1 cellular context compared by ENCODE assay signal in the genomic region with DNA sequence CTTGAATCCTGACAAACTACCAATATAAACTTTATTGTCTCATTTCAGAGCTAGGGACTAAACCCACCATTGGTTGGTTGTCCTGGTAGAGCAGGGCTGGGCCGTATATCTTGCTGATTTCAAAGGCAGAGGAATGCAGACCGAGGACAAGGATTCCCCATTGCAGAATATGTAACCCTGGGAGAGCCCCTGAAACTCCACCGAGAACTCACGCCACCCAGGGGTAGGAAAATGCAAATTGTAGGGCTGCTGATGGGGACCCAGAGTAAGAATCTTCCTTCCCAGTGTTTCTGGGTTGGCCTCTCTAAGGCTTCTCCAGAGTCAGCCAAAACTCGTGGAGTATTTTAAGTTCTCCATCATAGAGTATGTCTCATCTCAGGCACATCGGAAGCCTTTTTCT.
TF ChIP-seq lines count a peak whose summit lies in the region.

No MANE protein-coding gene starts in this region.

TF ChIP-seq in GM12878, 131 proteins besides CTCF, POLR2A, EP300 and RAD21:
- TF ChIP-seq MEF2B (IDR thresholded peaks at IDR 0.05; ENCODE audit: partially characterized antibody, poor library complexity, severe bottlenecking): no peak
- TF ChIP-seq ZNF592 (IDR thresholded peaks at IDR 0.05): no peak
- no peak for TF ChIP-seq GATAD2B (conservative IDR thresholded peaks at IDR 0.05; ENCODE audit: low read depth)
- no peak for TF ChIP-seq ZBTB40 (IDR thresholded peaks at IDR 0.05; ENCODE audit: borderline replicate concordance)
- no peak for TF ChIP-seq HCFC1 (IDR thresholded peaks at IDR 0.05; ENCODE audit: low read length)
- no peak for TF ChIP-seq CEBPB (IDR thresholded peaks at IDR 0.05; ENCODE audit: borderline replicate concordance in 1 of 2, low read depth in 2 of 2, low read length in 2 of 2)
- no peak for TF ChIP-seq TCF3 (IDR thresholded peaks at IDR 0.05; ENCODE audit: borderline replicate concordance, insufficient read depth, low read depth, low read length)
- no peak for TF ChIP-seq NFIC (IDR thresholded peaks at IDR 0.05; ENCODE audit: low read depth, low read length)
- no peak for TF ChIP-seq YY1 (IDR thresholded peaks at IDR 0.05; ENCODE audit: low read depth, low read length)
- TF ChIP-seq RELB (IDR thresholded peaks at IDR 0.05; ENCODE audit: low read depth): no peak
- TF ChIP-seq, protein P1, sequence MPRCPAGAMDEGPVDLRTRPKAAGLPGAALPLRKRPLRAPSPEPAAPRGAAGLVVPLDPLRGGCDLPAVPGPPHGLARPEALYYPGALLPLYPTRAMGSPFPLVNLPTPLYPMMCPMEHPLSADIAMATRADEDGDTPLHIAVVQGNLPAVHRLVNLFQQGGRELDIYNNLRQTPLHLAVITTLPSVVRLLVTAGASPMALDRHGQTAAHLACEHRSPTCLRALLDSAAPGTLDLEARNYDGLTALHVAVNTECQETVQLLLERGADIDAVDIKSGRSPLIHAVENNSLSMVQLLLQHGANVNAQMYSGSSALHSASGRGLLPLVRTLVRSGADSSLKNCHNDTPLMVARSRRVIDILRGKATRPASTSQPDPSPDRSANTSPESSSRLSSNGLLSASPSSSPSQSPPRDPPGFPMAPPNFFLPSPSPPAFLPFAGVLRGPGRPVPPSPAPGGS (IDR thresholded peaks at IDR 0.05; ENCODE audit: borderline replicate concordance, insufficient read depth, low read depth, low read length, poor library complexity, severe bottlenecking): no peak
- no peak for TF ChIP-seq RBBP5 (conservative IDR thresholded peaks at IDR 0.05)
- no peak for TF ChIP-seq ATF7 (IDR thresholded peaks at IDR 0.05; ENCODE audit: low read depth)
- TF ChIP-seq YBX1 (IDR thresholded peaks at IDR 0.05): no peak
- TF ChIP-seq SMAD5 (IDR thresholded peaks at IDR 0.05; ENCODE audit: low read depth): no peak
- no peak for TF ChIP-seq MYC (IDR thresholded peaks at IDR 0.05; ENCODE audit: insufficient read depth, insufficient read length, insufficient replicate concordance, low read length, severe bottlenecking)
- TF ChIP-seq ETV6 (conservative IDR thresholded peaks at IDR 0.05 in 1 of 2, IDR thresholded peaks at IDR 0.05 in 1 of 2; ENCODE audit: borderline replicate concordance in 1 of 2, low read depth in 1 of 2): no peak
- no peak for TF ChIP-seq RFX5 (IDR thresholded peaks at IDR 0.05; ENCODE audit: low read depth, low read length)
- no peak for TF ChIP-seq BRCA1 (IDR thresholded peaks at IDR 0.05; ENCODE audit: low read depth, low read length)
- no peak for TF ChIP-seq SREBF2 (IDR thresholded peaks at IDR 0.05; ENCODE audit: low read length)
